ENCODE assay signal across 8 cellular contexts in genomic region chr10:70672165-70672992, GRCh38. TPM values are rescaled to one million over a fixed set of nuclear protein-coding genes. Genes with fewer than 3 reads are reported as not detected.
DNase-seq lines count a peak whose midpoint lies in the region; ATAC-seq, FAIRE-seq and TF ChIP-seq lines count a peak whose summit lies in the region.

ADAMTS14 (plus strand) TSS chr10:70672506; CDS start chr10:70672803, 297 bp downstream.

- CTCF ChIA-PET in mammary epithelial cell (lab: Charles Lee; ENCODE audit: low non-redundant PET), result no interaction called here

- peak; percentile 59 for DNase-seq in NCI-H510A treated with DMSO at 0.1 percent for 48 hours (lab: John Stamatoyannopoulos, UW)
- DNase-seq in NCI-H510A (lab: John Stamatoyannopoulos, UW), result no peak
- no peak for DNase-seq in Peyer's patch
- no peak for DNase-seq in mammary epithelial cell
- DNase-seq in kidney, result no peak
- peak; percentile 19 for DNase-seq in stimulated activated CD8-positive, alpha-beta memory T cell treated with anti-CD3 and anti-CD28 coated beads, Interleukin-12 subunit alpha, Interleukin-12 subunit beta, amount 100 ng/mL, for 4 hours (ENCODE audit: low read depth)
- no peak for DNase-seq in OCI-M2 (lab: John Stamatoyannopoulos, UW; ENCODE audit: unreplicated experiment)

- ATAC-seq in HG03460 (IDR thresholded peaks at IDR 0.05; ENCODE audit: unreplicated experiment), result no peak

- H3K27ac ChIP-seq in Peyer's patch (peak within 1 kb of the TSS in 3 of 4 donors; percentile 42 to 74 (median 67)), mammary epithelial cell (ENCODE audit: insufficient read depth, low read depth, low read length) (no peak within 1 kb of the TSS), kidney (ENCODE audit: low read depth in 2 of 2, low read length in 2 of 2) (no peak within 1 kb of the TSS)

- dilution Hi-C loops in mammary epithelial cell (cut with HindIII; ENCODE audit: low sequenced_read_pairs), result loop anchor here (5.0 kb wide), 1 partner anchor 85 kb away; no protein-coding TSS in a partner anchor

- BruUV-seq in mammary epithelial cell (replicated peaks; lab: Mats Ljungman, UMichigan), result no TSS peak

- H3K9me3 ChIP-seq in Peyer's patch (no peaks in the 10 kb centered on the region), mammary epithelial cell (replicated peaks; ENCODE audit: insufficient read depth, low read length) (no peaks in the 10 kb centered on the region), kidney (ENCODE audit: control insufficient read depth in 1 of 2, low read length in 2 of 2) (no peaks in the 10 kb centered on the region)

- H3K36me3 ChIP-seq in Peyer's patch (no peaks in the 10 kb centered on the region), mammary epithelial cell (ENCODE audit: insufficient read depth, low read length) (no peaks in the 10 kb centered on the region), kidney (ENCODE audit: control insufficient read depth in 1 of 2, insufficient read depth in 2 of 2, low read length in 2 of 2) (no peaks in the 10 kb centered on the region)

- TF ChIP-seq CTCF in Peyer's patch (IDR thresholded peaks at IDR 0.05), result no peak
- TF ChIP-seq CTCF in mammary epithelial cell (conservative IDR thresholded peaks at IDR 0.05 in 1 of 2, IDR thresholded peaks at IDR 0.05 in 1 of 2; ENCODE audit: extremely low read depth in 1 of 2, insufficient read depth in 1 of 2, low read depth in 1 of 2, low read length in 2 of 2), result no peak
- TF ChIP-seq CTCF in kidney (IDR thresholded peaks at IDR 0.05; ENCODE audit: borderline replicate concordance, extremely low read depth, insufficient read depth), result no peak

- intact Hi-C loops in mammary epithelial cell (cut with micrococcal nuclease) (no loop called here), kidney (cut with DNase I) (no loop called here)

- peak within 1 kb of the TSS; percentile 11 to 50 (median 42) for H3K4me3 ChIP-seq in Peyer's patch
- peak within 1 kb of the TSS in 2 of 3 experiments; percentile 26 to 30 for H3K4me3 ChIP-seq in mammary epithelial cell (replicated peaks in 1 of 3; ENCODE audit: insufficient read depth in 1 of 3, low read depth in 2 of 3, low read length in 3 of 3)
- H3K4me3 ChIP-seq in kidney (ENCODE audit: low read length in 2 of 2), result peak within 1 kb of the TSS; percentile 21 to 38

- 8% methylated on average over 4 of the region's 99 CpGs for WGBS in mammary epithelial cell (ENCODE audit: low coverage, missing lambda C conversion rate)

- peak within 1 kb of the TSS; percentile 77 for H3K4me2 ChIP-seq in mammary epithelial cell (ENCODE audit: insufficient read depth, low read depth, low read length)

- no peak for TF ChIP-seq POLR2A in Peyer's patch (IDR thresholded peaks at IDR 0.05)

- in situ Hi-C loops in mammary epithelial cell (cut with MboI; ENCODE audit: low sequenced_read_pairs in 2 of 2), result no loop called here

- H2AFZ ChIP-seq in mammary epithelial cell (ENCODE audit: low read depth, low read length), result peak within 1 kb of the TSS; percentile 15

- H4K20me1 ChIP-seq in mammary epithelial cell (ENCODE audit: insufficient read depth, low read length), result no peaks in the 10 kb centered on the region

- no peaks in the 10 kb centered on the region for H3K27me3 ChIP-seq in Peyer's patch
- peaks cover 14% of the 10 kb centered on the region for H3K27me3 ChIP-seq in mammary epithelial cell (ENCODE audit: insufficient read depth, low read length)

- FAIRE-seq in kidney (lab: Jason Lieb, UNC), result no peak

- no peaks in the 10 kb centered on the region for H3K79me2 ChIP-seq in mammary epithelial cell (ENCODE audit: insufficient read depth, low read length)

- H3K9ac ChIP-seq in mammary epithelial cell (ENCODE audit: insufficient read depth, low read length) (no peak within 1 kb of the TSS), kidney (ENCODE audit: low read length in 2 of 2) (no peak within 1 kb of the TSS)

- H3K4me1 ChIP-seq in Peyer's patch, result peaks cover 0 to 17% (median 0%) of the 10 kb centered on the region in 4 donors
- peaks cover 11% of the 10 kb centered on the region for H3K4me1 ChIP-seq in mammary epithelial cell (ENCODE audit: insufficient read depth, low read length)
- H3K4me1 ChIP-seq in kidney (ENCODE audit: control insufficient read depth in 1 of 2, insufficient read depth in 1 of 2, low read depth in 1 of 2, low read length in 2 of 2), result peaks cover 0 to 6% of the 10 kb centered on the region in 2 donors

RNA-seq across cellular contexts. Expression of gene ADAMTS14, which starts in this region (rescaled TPM):
- total RNA-seq in Peyer's patch (10 to 100 TPM in 1 of 4 donors, 1 to 10 TPM in 3; 2.3 to 10.7 (median 4.2) TPM), mammary epithelial cell (under 1 TPM; 0.35 to 0.50 TPM), kidney (0.47 TPM)
- polyA plus RNA-seq in mammary epithelial cell (0.15 TPM), kidney (ENCODE audit: insufficient read depth, low read depth, low replicate concordance) (not detected)
- polyA minus RNA-seq in mammary epithelial cell, result not detected

Comparison
In these comparisons a context has a peak if more than half of its experiments do, and no peak if none do; other contexts are left out.
1. DNase-seq: peak in NCI-H510A treated with DMSO at 0.1 percent for 48 hours (single experiment) and stimulated activated CD8-positive, alpha-beta memory T cell treated with anti-CD3 and anti-CD28 coated beads, Interleukin-12 subunit alpha, Interleukin-12 subunit beta, amount 100 ng/mL, for 4 hours (single experiment); none in NCI-H510A (single experiment), Peyer's patch (0 of 3), mammary epithelial cell (single experiment), kidney (single experiment) and OCI-M2 (single experiment).
2. H3K27ac ChIP-seq: peak in Peyer's patch (3 of 4); none in mammary epithelial cell (single experiment) and kidney (0 of 2).
3. Peak in every context shown above with its lines, with median percentiles within 50 percentile points of each other: H3K4me3 ChIP-seq.